Comparison of ENCODE assay signal across 13 cellular contexts in genomic region chr7:94042381-94042780, GRCh38. TPM values are rescaled to one million over a fixed set of nuclear protein-coding genes. Genes with fewer than 3 reads are reported as not detected.
DNase-seq lines count a peak whose midpoint lies in the region; ATAC-seq and TF ChIP-seq lines count a peak whose summit lies in the region.
"Had no signal": no experiment of that assay in that cellular context is flagged by ENCODE, and none has a peak within 500 bp of the region (broad histone marks: within the 10 kb centered on the region; RNA-seq: fewer than 3 reads in every experiment).

No MANE protein-coding gene starts in this region.

- H3K36me3 ChIP-seq in PC-3 (ENCODE audit: low read depth, low read length) = no peaks in the 10 kb centered on the region
- H3K36me3 ChIP-seq: esophagus squamous epithelium, upper lobe of right lung, WERI-Rb-1 had no signal

- peaks cover 41% of the 10 kb centered on the region for H3K4me1 Mint-ChIP-seq in stimulated activated memory B cell treated with anti-CD40 and anti-IgM and Interleukin-4, amounts not matched to agents 10 μg/mL and 1 μg/mL and 100 μg/mL, for 72 hours

- no peak overlapping the region for H3K4me3 ChIP-seq in PC-3 (ENCODE audit: low read length)
- H3K4me3 ChIP-seq: esophagus squamous epithelium, upper lobe of right lung had no signal

- H3K9ac ChIP-seq in PC-3 (ENCODE audit: low read length) = no peak overlapping the region

- H3K4me3 Mint-ChIP-seq in stimulated activated memory B cell treated with anti-CD40 and anti-IgM and Interleukin-4, amounts not matched to agents 10 μg/mL and 1 μg/mL and 100 μg/mL, for 72 hours = no peak overlapping the region

- no peaks in the 10 kb centered on the region for H3K27me3 Mint-ChIP-seq in stimulated activated memory B cell treated with anti-CD40 and anti-IgM and Interleukin-4, amounts not matched to agents 10 μg/mL and 1 μg/mL and 100 μg/mL, for 72 hours

- no peaks in the 10 kb centered on the region for H3K9me2 ChIP-seq in PC-3 (replicated peaks; ENCODE audit: low read length)

- H3K79me2 ChIP-seq in PC-3 (ENCODE audit: low read length) = no peaks in the 10 kb centered on the region

- H4K20me1 ChIP-seq in PC-3 (ENCODE audit: low read length) = no peaks in the 10 kb centered on the region

- peaks cover 2% of the 10 kb centered on the region for H3K9me3 Mint-ChIP-seq in stimulated activated memory B cell treated with anti-CD40 and anti-IgM and Interleukin-4, amounts not matched to agents 10 μg/mL and 1 μg/mL and 100 μg/mL, for 72 hours

- ATAC-seq in GM21786 (IDR thresholded peaks at IDR 0.05; ENCODE audit: unreplicated experiment) = peak; percentile 80
- peak; percentile 93 for ATAC-seq in HG03175 (IDR thresholded peaks at IDR 0.05; ENCODE audit: unreplicated experiment)
- ATAC-seq in stimulated activated memory B cell treated with anti-CD40 and anti-IgM and Interleukin-4, amounts not matched to agents 10 μg/mL and 1 μg/mL and 100 μg/mL, for 72 hours = peak; percentile 76
- ATAC-seq in PC-3 = no peak
- ATAC-seq in left cardiac atrium = no peak
- ATAC-seq: upper lobe of right lung had no signal

- H3F3A ChIP-seq in PC-3 (ENCODE audit: low read length, unreplicated experiment) = no peaks in the 10 kb centered on the region

- POLR2A ChIA-PET in PC-3 (lab: Charles Lee; ENCODE audit: unreplicated experiment) = no interaction called here

- TF ChIP-seq CTCF in PC-3 (conservative IDR thresholded peaks at IDR 0.05; ENCODE audit: low read depth, low read length) = no peak

- no peak overlapping the region for H3K27ac Mint-ChIP-seq in stimulated activated memory B cell treated with anti-CD40 and anti-IgM and Interleukin-4, amounts not matched to agents 10 μg/mL and 1 μg/mL and 100 μg/mL, for 72 hours

- intact Hi-C loops in PC-3 (cut with micrococcal nuclease) (no loop called here), left cardiac atrium (cut with DNase I) (no loop called here)

- CTCF ChIA-PET in PC-3 (lab: Charles Lee) = no interaction called here

- peaks cover 18% of the 10 kb centered on the region for H3K27me3 ChIP-seq in PC-3 (ENCODE audit: low read length)
- H3K27me3 ChIP-seq: upper lobe of right lung had no signal

- H3K36me3 Mint-ChIP-seq in stimulated activated memory B cell treated with anti-CD40 and anti-IgM and Interleukin-4, amounts not matched to agents 10 μg/mL and 1 μg/mL and 100 μg/mL, for 72 hours = peaks cover 7% of the 10 kb centered on the region

- no peak overlapping the region for H2AFZ ChIP-seq in PC-3 (ENCODE audit: low read length)

- H3K9me3 ChIP-seq in PC-3 (ENCODE audit: low read length) = no peaks in the 10 kb centered on the region
- H3K9me3 ChIP-seq: esophagus squamous epithelium, upper lobe of right lung had no signal

- peak; percentile 62 for DNase-seq in NOMO-1 treated with DMSO at 0.1 percent for 48 hours (lab: John Stamatoyannopoulos, UW; ENCODE audit: unreplicated experiment)
- no peak for DNase-seq in NOMO-1 treated with dmso at 0.1 percent for 144 hours (lab: John Stamatoyannopoulos, UW; ENCODE audit: unreplicated experiment)
- DNase-seq in PC-3 = no peak
- no peak for DNase-seq in left cardiac atrium
- DNase-seq in activated CD4-positive, alpha-beta T cell treated with anti-CD3 and anti-CD28 coated beads, Interleukin-2, amount 50 U/mL, for 48 hours = no peak
- DNase-seq: 8988T, esophagus squamous epithelium, NCI-H2107, upper lobe of right lung, WERI-Rb-1 had no signal

- no TSS peak for BruUV-seq in PC-3 (replicated peaks; lab: Mats Ljungman, UMichigan)

- no peak overlapping the region for H3K27ac ChIP-seq in PC-3 (ENCODE audit: low read length)
- H3K27ac ChIP-seq: esophagus squamous epithelium, upper lobe of right lung, WERI-Rb-1 had no signal

- H3K4me2 ChIP-seq in PC-3 (ENCODE audit: low read length) = no peak overlapping the region

- peaks cover 12% of the 10 kb centered on the region for H3K4me1 ChIP-seq in PC-3 (ENCODE audit: insufficient read depth, low read length)
- H3K4me1 ChIP-seq: esophagus squamous epithelium, upper lobe of right lung had no signal

RNA-seq across cellular contexts. Expression of gene BET1, which starts 38.2 kb away (rescaled TPM):
- total RNA-seq in PC-3 (2014; rRNA removed) (7.9 and 12.1 TPM in 2 replicates), left cardiac atrium (10 to 100 TPM; 17.0 to 17.1 TPM)

Comparison
In these comparisons a context has a peak if more than half of its experiments do, and no peak if none do; other contexts are left out.
1. ATAC-seq: peak in GM21786 (single experiment), HG03175 (single experiment) and stimulated activated memory B cell treated with anti-CD40 and anti-IgM and Interleukin-4, amounts not matched to agents 10 μg/mL and 1 μg/mL and 100 μg/mL, for 72 hours (single experiment); none in PC-3 (single experiment) and left cardiac atrium (0 of 2).